Comparison of ENCODE assay signal across 17 cellular contexts in the genomic region with DNA sequence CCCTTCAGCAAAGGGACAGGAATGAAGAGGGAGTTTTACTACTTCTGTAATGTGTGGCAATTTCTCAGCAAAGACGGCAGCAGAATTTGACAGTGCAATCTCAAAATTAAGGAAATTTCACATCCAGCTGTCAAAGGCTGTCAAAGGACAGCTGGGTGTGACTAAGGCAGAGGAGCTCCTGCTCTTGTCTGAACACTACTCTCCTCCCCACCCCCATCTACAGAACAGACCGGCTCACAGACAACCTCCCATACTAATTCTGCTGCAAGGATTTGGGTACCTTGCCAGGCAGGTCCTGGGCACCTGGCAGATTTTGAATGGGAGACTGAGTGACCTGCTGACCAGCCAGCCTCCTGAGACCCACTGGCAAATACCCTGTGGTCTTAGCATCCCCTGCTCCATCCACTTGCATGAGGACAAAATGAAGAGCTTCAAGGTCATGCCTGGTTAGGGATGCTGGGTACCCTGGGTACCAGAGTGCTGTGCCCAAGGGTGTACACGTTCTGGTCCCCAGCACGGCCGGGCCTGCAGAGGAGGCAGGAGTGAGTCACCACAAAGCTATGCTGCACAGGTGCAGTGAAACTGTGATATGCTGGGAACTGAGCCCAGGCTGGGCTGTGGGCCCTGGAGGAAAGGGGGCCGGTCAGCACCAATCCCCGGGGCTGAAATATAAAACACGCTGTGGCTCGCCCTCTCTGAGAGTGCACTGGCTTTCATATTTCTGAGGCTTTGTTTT.
DNase-seq lines count a peak whose midpoint lies in the region; ATAC-seq, FAIRE-seq and TF ChIP-seq lines count a peak whose summit lies in the region.
"Had no signal": no experiment of that assay in that cellular context is flagged by ENCODE, and none has a peak within 500 bp of the region (broad histone marks: within the 10 kb centered on the region; RNA-seq: fewer than 3 reads in every experiment).

No MANE protein-coding gene starts in this region.

- intact Hi-C loops in pancreas (cut with DNase I), result no loop called here

- no peaks in the 10 kb centered on the region for H3K36me3 ChIP-seq in pancreas
- H3K36me3 ChIP-seq: Peyer's patch, right lobe of liver had no signal

- no peak for TF ChIP-seq CTCF in pancreas (IDR thresholded peaks at IDR 0.05)

- peak; percentile 7 for DNase-seq in ELF-1 (ENCODE audit: low read depth, low spot score)
- peak; percentile 58 for DNase-seq in NCI-H2196 treated with DMSO at 0.1 percent for 48 hours (lab: John Stamatoyannopoulos, UW; ENCODE audit: unreplicated experiment)
- DNase-seq in fibroblast of peridontal ligament (ENCODE audit: extremely low read depth), result peak; percentile 38
- DNase-seq in pancreas, result peak in 2 of 6 donors; percentile 24 to 27
- DNase-seq in NCI-H524 treated with DMSO at 0.1 percent for 48 hours (lab: John Stamatoyannopoulos, UW), result no peak
- DNase-seq in NCI-H1436 treated with DMSO at 0.1 percent for 48 hours (lab: John Stamatoyannopoulos, UW), result no peak
- DNase-seq: activated CD4-positive, alpha-beta T cell treated with anti-CD3 and anti-CD28 coated beads, Interleukin-2, amount 50 U/mL, for 4 hours; CD4-positive, alpha-beta memory T cell; Karpas-422; mucosa of descending colon; NCI-H2227 treated with DMSO at 0.1 percent for 48 hours; Peyer's patch; substantia nigra; T-helper 9 cell had no signal

- no peak overlapping the region for H3K27ac ChIP-seq in pancreas
- H3K27ac ChIP-seq: Peyer's patch, right lobe of liver had no signal

- no peaks in the 10 kb centered on the region for H3K27me3 ChIP-seq in pancreas
- H3K27me3 ChIP-seq: Peyer's patch, right lobe of liver had no signal

- 30 to 38% methylated on average over 9 of the region's 9 CpGs for WGBS in pancreas, 2 donors

- H3K9me3 ChIP-seq in pancreas, result no peaks in the 10 kb centered on the region
- H3K9me3 ChIP-seq: mucosa of descending colon, Peyer's patch, right lobe of liver had no signal

- H3K4me1 ChIP-seq in pancreas, result no peaks in the 10 kb centered on the region
- H3K4me1 ChIP-seq: Peyer's patch, right lobe of liver had no signal

- peak; percentile 62 to 88 (median 72) for ATAC-seq in pancreas
- no peak for ATAC-seq in GM19035 (IDR thresholded peaks at IDR 0.05; ENCODE audit: unreplicated experiment)
- no peak for ATAC-seq in HG03432 (IDR thresholded peaks at IDR 0.05; ENCODE audit: unreplicated experiment)
- ATAC-seq: mucosa of descending colon, right lobe of liver had no signal

- FAIRE-seq in pancreas (lab: Jason Lieb, UNC), result no peak

- no peak overlapping the region for H3K4me3 ChIP-seq in pancreas
- H3K4me3 ChIP-seq: mucosa of descending colon, Peyer's patch, right lobe of liver had no signal

Comparison
In these comparisons a context has a peak if more than half of its experiments do, and no peak if none do; other contexts are left out.
1. DNase-seq: peak in ELF-1 (single experiment), NCI-H2196 treated with DMSO at 0.1 percent for 48 hours (single experiment) and fibroblast of peridontal ligament (single experiment); none in NCI-H524 treated with DMSO at 0.1 percent for 48 hours (single experiment) and NCI-H1436 treated with DMSO at 0.1 percent for 48 hours (single experiment).
2. ATAC-seq: peak in pancreas (4 of 4); none in GM19035 (single experiment) and HG03432 (single experiment).